21 cellular contexts compared by ENCODE assay signal in the genomic region with DNA sequence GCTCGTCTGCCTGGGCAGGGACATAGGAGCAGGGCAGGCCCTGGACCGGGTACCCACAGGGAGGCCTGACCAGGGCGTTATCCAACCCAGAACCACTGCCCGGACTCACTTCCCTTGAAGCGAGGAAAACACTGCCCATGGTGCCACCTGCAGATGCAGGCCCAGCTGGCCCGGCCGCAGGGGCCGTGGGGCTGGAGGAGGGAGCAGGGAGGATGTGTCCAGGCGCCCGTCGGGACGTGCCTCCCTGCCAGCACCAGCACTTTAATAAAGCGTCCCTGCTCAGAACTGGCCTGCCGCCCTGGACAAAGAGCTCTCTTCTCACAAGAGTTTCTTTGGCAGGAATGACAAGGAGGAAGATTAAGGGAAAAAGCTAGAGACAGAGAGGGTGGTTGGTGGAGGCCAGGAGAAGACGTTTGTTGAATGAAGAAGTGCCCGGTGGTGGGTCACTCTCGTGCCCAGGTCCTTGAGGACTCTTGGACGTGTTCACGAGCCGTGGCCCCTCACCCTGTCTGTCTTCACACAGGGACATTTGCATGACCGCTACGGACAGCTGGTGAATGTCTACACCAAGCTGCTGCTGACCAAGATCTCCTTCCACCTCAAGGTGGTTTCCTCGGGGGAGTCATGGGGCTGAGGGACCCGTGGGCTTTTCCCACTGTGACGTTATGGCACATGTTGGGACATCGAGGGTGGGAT. TPM values are rescaled to one million over a fixed set of nuclear protein-coding genes. Genes with fewer than 3 reads are reported as not detected.
DNase-seq lines count a peak whose midpoint lies in the region; TF ChIP-seq lines count a peak whose summit lies in the region.
"Had no signal": no experiment of that assay in that cellular context is flagged by ENCODE, and none has a peak within 500 bp of the region (broad histone marks: within the 10 kb centered on the region; RNA-seq: fewer than 3 reads in every experiment).

No MANE protein-coding gene starts in this region.

- H4K20me1 ChIP-seq in osteoblast (ENCODE audit: insufficient read depth, low read length), result no peaks in the 10 kb centered on the region

- TF ChIP-seq CTCF in breast epithelium (IDR thresholded peaks at IDR 0.05) (no peak), MCF 10A (IDR thresholded peaks at IDR 0.05; ENCODE audit: unreplicated experiment) (no peak), left ventricle myocardium inferior (IDR thresholded peaks at IDR 0.05; ENCODE audit: borderline replicate concordance) (no peak), osteoblast (IDR thresholded peaks at IDR 0.05; ENCODE audit: extremely low read depth, low read depth, low read length) (no peak)

- no peaks in the 10 kb centered on the region for H3K27me3 Mint-ChIP-seq in MCF 10A (ENCODE audit: insufficient read depth, unreplicated experiment)
- H3K27me3 Mint-ChIP-seq: activated CD4-positive, alpha-beta memory T cell treated with anti-CD3 and anti-CD28 coated beads, Interleukin-2, amount 10 ng/mL, durations not matched to agents 7 days and 5 days; activated naive CD8-positive, alpha-beta T cell; effector memory CD8-positive, alpha-beta T cell; T-helper 17 cell had no signal

- no peak overlapping the region for H3K27ac Mint-ChIP-seq in MCF 10A (ENCODE audit: low read depth, unreplicated experiment)
- H3K27ac Mint-ChIP-seq: activated CD4-positive, alpha-beta memory T cell treated with anti-CD3 and anti-CD28 coated beads, Interleukin-2, amount 10 ng/mL, durations not matched to agents 7 days and 5 days; activated naive CD8-positive, alpha-beta T cell; neural progenitor cell; T-helper 17 cell had no signal

- H3K9me3 ChIP-seq in breast epithelium (no peaks in the 10 kb centered on the region), left ventricle myocardium inferior (replicated peaks) (no peaks in the 10 kb centered on the region), osteoblast (ENCODE audit: low read depth, low read length) (no peaks in the 10 kb centered on the region)
- H3K9me3 ChIP-seq: BLaER1 treated with 17β-estradiol and CSF1 and Interleukin-3, amounts not matched to agents 10 nM and 100 nM; SJCRH30 had no signal

- no peaks in the 10 kb centered on the region for H3K79me2 ChIP-seq in osteoblast (ENCODE audit: insufficient read depth, low read length)

- H3K27me3 ChIP-seq in breast epithelium (no peaks in the 10 kb centered on the region), left ventricle myocardium inferior (ENCODE audit: low read depth) (no peaks in the 10 kb centered on the region), osteoblast (ENCODE audit: insufficient read depth, low read length) (no peaks in the 10 kb centered on the region)
- H3K27me3 ChIP-seq: cardiac muscle cell, neural progenitor cell, SJCRH30 had no signal

- H3K4me2 ChIP-seq in osteoblast (ENCODE audit: insufficient read depth, low read length), result no peak overlapping the region
- H3K4me2 ChIP-seq: BLaER1 treated with 17β-estradiol and CSF1 and Interleukin-3, amounts not matched to agents 10 nM and 100 nM; neural progenitor cell had no signal

- H3K27ac ChIP-seq in breast epithelium, result peak overlapping the region; percentile 78 to 79
- H3K27ac ChIP-seq in left ventricle myocardium inferior (replicated peaks), result peak overlapping the region; percentile 73
- H3K27ac ChIP-seq in osteoblast (ENCODE audit: low read depth, low read length), result no peak overlapping the region
- H3K27ac ChIP-seq: BLaER1 treated with 17β-estradiol and CSF1 and Interleukin-3, amounts not matched to agents 10 nM and 100 nM; cardiac muscle cell; neural progenitor cell; SJCRH30; WERI-Rb-1 had no signal

- TF ChIP-seq POLR2A in breast epithelium (IDR thresholded peaks at IDR 0.05), result no peak

- H3K9me3 Mint-ChIP-seq in MCF 10A (ENCODE audit: unreplicated experiment), result no peaks in the 10 kb centered on the region
- H3K9me3 Mint-ChIP-seq: activated CD4-positive, alpha-beta memory T cell treated with anti-CD3 and anti-CD28 coated beads, Interleukin-2, amount 10 ng/mL, durations not matched to agents 7 days and 5 days; effector memory CD8-positive, alpha-beta T cell; neural progenitor cell had no signal

- H3K4me3 Mint-ChIP-seq in MCF 10A (ENCODE audit: unreplicated experiment), result no peak overlapping the region
- H3K4me3 Mint-ChIP-seq: activated CD4-positive, alpha-beta memory T cell treated with anti-CD3 and anti-CD28 coated beads, Interleukin-2, amount 10 ng/mL, durations not matched to agents 7 days and 5 days; activated naive CD8-positive, alpha-beta T cell; effector memory CD8-positive, alpha-beta T cell; neural progenitor cell; T-helper 17 cell had no signal

- no peaks in the 10 kb centered on the region for H3K36me3 Mint-ChIP-seq in MCF 10A (ENCODE audit: insufficient read depth, unreplicated experiment)
- H3K36me3 Mint-ChIP-seq: activated naive CD8-positive, alpha-beta T cell had no signal

- no peaks in the 10 kb centered on the region for H3K36me3 ChIP-seq in breast epithelium
- no peaks in the 10 kb centered on the region for H3K36me3 ChIP-seq in left ventricle myocardium inferior
- no peaks in the 10 kb centered on the region for H3K36me3 ChIP-seq in osteoblast (ENCODE audit: insufficient read depth, low read length)
- H3K36me3 ChIP-seq: cardiac muscle cell, neural progenitor cell, SJCRH30 had no signal

- POLR2A ChIA-PET in MCF 10A (lab: Yijun Ruan, JAX), result interaction anchor here (1.0 kb wide), 1 partner anchor 39 kb away, joined by 3 read pairs; no protein-coding TSS in a partner anchor

- no TSS peak for BruUV-seq in MCF 10A (replicated peaks; lab: Mats Ljungman, UMichigan)

- DNase-seq in breast epithelium (ENCODE audit: low spot score in 2 of 2) (no peak), MCF 10A (ENCODE audit: unreplicated experiment) (no peak), left ventricle myocardium inferior (peak; percentile 73), osteoblast (ENCODE audit: insufficient read length, low spot score, missing footprints) (peak; percentile 85), LoVo (ENCODE audit: low spot score) (no peak), HUDEP-2 (lab: John Stamatoyannopoulos, UW; ENCODE audit: unreplicated experiment in 76 of 76) (no peak), SHP77 treated with DMSO at 0.1 percent for 48 hours (lab: John Stamatoyannopoulos, UW) (no peak)
- DNase-seq in activated CD8-positive, alpha-beta memory T cell treated with anti-CD3 and anti-CD28 coated beads, Interleukin-2, amount 50 U/mL, for 48 hours, result no peak
- DNase-seq: activated CD4-positive, alpha-beta memory T cell treated with anti-CD3 and anti-CD28 coated beads, Interleukin-2, amount 10 ng/mL, durations not matched to agents 7 days and 5 days; activated T-cell treated with anti-CD3 and anti-CD28 coated beads, Interleukin-2, amount 50 U/mL, for 48 hours; effector memory CD8-positive, alpha-beta T cell; GDM1; NCI-H2171; NCI-H748 treated with DMSO at 0.1 percent for 48 hours; SJCRH30; T-helper 17 cell; WERI-Rb-1 had no signal

- no peak overlapping the region for H2AFZ ChIP-seq in osteoblast (ENCODE audit: low read length)
- H2AFZ ChIP-seq: neural progenitor cell had no signal

- H3K4me3 ChIP-seq in breast epithelium (no peak overlapping the region), left ventricle myocardium inferior (no peak overlapping the region), osteoblast (ENCODE audit: insufficient read depth, low read length) (no peak overlapping the region)
- H3K4me3 ChIP-seq: BLaER1 treated with 17β-estradiol and CSF1 and Interleukin-3, amounts not matched to agents 10 nM and 100 nM; cardiac muscle cell; neural progenitor cell; SJCRH30 had no signal

- intact Hi-C loops in breast epithelium (cut with DNase I; ENCODE audit: low total_unique reads), result no loop called here
- intact Hi-C loops in MCF 10A (cut with micrococcal nuclease), result no loop called here
- intact Hi-C loops in left ventricle myocardium inferior (cut with micrococcal nuclease), result no loop called here

- peaks cover 10% of the 10 kb centered on the region for H3K4me1 Mint-ChIP-seq in MCF 10A (ENCODE audit: insufficient read depth, unreplicated experiment)
- H3K4me1 Mint-ChIP-seq: activated CD4-positive, alpha-beta memory T cell treated with anti-CD3 and anti-CD28 coated beads, Interleukin-2, amount 10 ng/mL, durations not matched to agents 7 days and 5 days had no signal

- CTCF ChIA-PET in MCF 10A (lab: Yijun Ruan, JAX), result interaction anchor here (0.6 to 1.0 kb wide), 3 partner anchors 11 to 135 kb away, joined by 3 to 4 read pairs (median 3); no protein-coding TSS in a partner anchor

- peaks cover 0 to 11% of the 10 kb centered on the region in 2 donors for H3K4me1 ChIP-seq in breast epithelium
- H3K4me1 ChIP-seq in left ventricle myocardium inferior, result peaks cover 69% of the 10 kb centered on the region
- peaks cover 14% of the 10 kb centered on the region for H3K4me1 ChIP-seq in osteoblast (ENCODE audit: insufficient read depth, low read length)
- H3K4me1 ChIP-seq: neural progenitor cell, SJCRH30 had no signal

RNA-seq across cellular contexts. Expression of gene HIP1R, which starts 14.2 kb away (rescaled TPM):
- total RNA-seq in breast epithelium, result 10 to 100 TPM; 17.8 to 83.3 (median 49.5) TPM
- total RNA-seq in MCF 10A (2022), result 41.6 and 44.6 TPM in 2 replicates
- total RNA-seq in left ventricle myocardium inferior, result 11.2 TPM
- 19.4 and 21.0 TPM in 2 replicates for total RNA-seq in osteoblast

RNA-seq across cellular contexts. Expression of gene VPS37B, which starts 46.4 kb away (rescaled TPM):
- total RNA-seq in breast epithelium, result 10 to 100 TPM; 15.4 to 37.8 (median 34.4) TPM
- total RNA-seq in MCF 10A (2022), result 33.8 and 37.6 TPM in 2 replicates
- total RNA-seq in left ventricle myocardium inferior, result 13.3 TPM
- 19.2 and 20.6 TPM in 2 replicates for total RNA-seq in osteoblast

Comparison
In these comparisons a context has a peak if more than half of its experiments do, and no peak if none do; other contexts are left out.
1. DNase-seq: peak in left ventricle myocardium inferior (single experiment) and osteoblast (single experiment); none in breast epithelium (0 of 2), MCF 10A (single experiment), activated CD8-positive, alpha-beta memory T cell treated with anti-CD3 and anti-CD28 coated beads, Interleukin-2, amount 50 U/mL, for 48 hours (single experiment), LoVo (single experiment), HUDEP-2 (0 of 76) and SHP77 treated with DMSO at 0.1 percent for 48 hours (single experiment).